In the genomic region with DNA sequence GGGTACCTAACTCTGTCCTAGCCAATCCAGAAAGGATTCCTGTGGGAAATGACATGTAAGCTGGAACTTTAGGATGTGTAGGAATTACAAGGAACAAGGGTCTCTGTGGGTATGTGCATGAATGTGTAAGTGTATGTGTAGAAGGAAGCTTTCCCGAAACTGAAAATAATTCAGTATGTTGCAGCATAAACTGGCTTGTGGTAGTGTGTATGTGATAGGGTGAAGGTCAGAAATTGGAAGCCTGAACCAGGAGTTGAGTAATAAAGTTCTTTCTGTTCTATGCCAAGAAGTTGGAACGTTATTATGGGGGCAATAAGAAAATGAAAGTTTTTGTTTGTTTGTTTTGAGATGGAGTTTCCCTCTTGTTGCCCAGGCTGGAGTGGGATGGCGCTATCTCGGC, we compare ENCODE assay signal across 28 cellular contexts.
"Had no signal": no experiment of that assay in that cellular context is flagged by ENCODE, and none has a peak within 500 bp of the region (broad histone marks: within the 10 kb centered on the region; RNA-seq: fewer than 3 reads in every experiment).

No MANE protein-coding gene starts in this region.

- H3K9me3 ChIP-seq: ascending aorta had no signal

- H3K27ac ChIP-seq: ascending aorta, PC-9, RWPE1 had no signal

- H3K4me3 ChIP-seq: ascending aorta, PC-9 had no signal

- DNase-seq: activated CD4-positive, alpha-beta T cell treated with anti-CD3 and anti-CD28 coated beads for 36 hours; activated CD4-positive, alpha-beta T cell treated with anti-CD3 and anti-CD28 coated beads, Interleukin-2, amount 10 ng/mL, durations not matched to agents 7 days and 5 days; activated CD4-positive, alpha-beta T cell treated with anti-CD3 and anti-CD28 coated beads, Interleukin-2, amount 50 U/mL, for 48 hours; activated CD8-positive, alpha-beta T cell treated with anti-CD3 and anti-CD28 coated beads, Interleukin-2, amount 10 ng/mL, durations not matched to agents 7 days and 5 days; activated gamma-delta T cell; activated naive CD4-positive, alpha-beta T cell treated with Interleukin-2 at 50 U/mL for 16 hours; activated naive CD8-positive, alpha-beta T cell treated with anti-CD3 and anti-CD28 coated beads, Interleukin-2, amount 10 ng/mL, durations not matched to agents 7 days and 5 days; activated T-cell treated with anti-CD3 and anti-CD28 coated beads, Interleukin-2, amount 50 U/mL, for 24 hours; amygdala; NCI-H1092 treated with DMSO at 0.1 percent for 48 hours; NCI-H1417; NCI-H146; NCI-H187; NCI-H2029 treated with DMSO at 0.1 percent for 48 hours; NCI-H2107; NCI-H2171; NCI-H510A; NCI-H526; NCI-H748 treated with DMSO at 0.1 percent for 48 hours; PC-9; SW 1271; T1000 had no signal

- H3K36me3 ChIP-seq: ascending aorta had no signal

- H3K27me3 ChIP-seq: ascending aorta had no signal

- H3K4me2 ChIP-seq: PC-9 had no signal

- H2AFZ ChIP-seq: PC-9 had no signal

- FAIRE-seq: RCC 7860, TTC549 had no signal

- ATAC-seq: activated CD4-positive, alpha-beta T cell treated with anti-CD3 and anti-CD28 coated beads for 36 hours; activated CD4-positive, CD25-positive, alpha-beta regulatory T cell treated with anti-CD3 and anti-CD28 coated beads, Interleukin-2, amount 50 U/mL, for 24 hours; activated CD8-positive, alpha-beta T cell treated with anti-CD3 and anti-CD28 coated beads, Interleukin-2, amount 10 ng/mL, durations not matched to agents 7 days and 5 days; Right ventricle myocardium inferior had no signal

- H3K4me1 ChIP-seq: ascending aorta had no signal
